Comparison of ENCODE assay signal across 8 cellular contexts in the genomic region with DNA sequence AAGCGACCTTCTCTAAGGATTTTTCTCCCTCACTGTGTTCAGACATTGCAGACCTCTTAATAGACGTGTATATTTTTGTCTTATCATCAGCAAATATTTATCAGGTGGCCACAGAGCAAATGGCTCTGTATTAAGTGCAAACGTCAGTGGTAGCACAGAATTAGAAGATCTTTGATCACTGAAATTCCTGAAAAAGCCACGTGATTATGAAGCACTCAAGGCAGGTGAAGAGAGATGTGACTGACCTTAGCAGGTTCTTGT.
"Had no signal": no experiment of that assay in that cellular context is flagged by ENCODE, and none has a peak within 500 bp of the region (broad histone marks: within the 10 kb centered on the region; RNA-seq: fewer than 3 reads in every experiment).

No MANE protein-coding gene starts in this region.

- H3K9me3 ChIP-seq: HAP-1 had no signal

- H3K27ac ChIP-seq: GM23248 had no signal

- H3K4me1 ChIP-seq: HAP-1 had no signal

- H3K27ac Mint-ChIP-seq: GM23338, H9, HFFc6 had no signal

- H3K36me3 ChIP-seq: HAP-1 had no signal

- H3K4me3 ChIP-seq: GM23248, GM23338, HAP-1 had no signal

- H3K4me3 Mint-ChIP-seq: GM23338, H9, HFFc6 had no signal

- DNase-seq: GM23248, GOT3, H7, H9, HCEC 1CT, HFFc6 had no signal
